ENCODE assay signal across 1 cellular context in the genomic region with DNA sequence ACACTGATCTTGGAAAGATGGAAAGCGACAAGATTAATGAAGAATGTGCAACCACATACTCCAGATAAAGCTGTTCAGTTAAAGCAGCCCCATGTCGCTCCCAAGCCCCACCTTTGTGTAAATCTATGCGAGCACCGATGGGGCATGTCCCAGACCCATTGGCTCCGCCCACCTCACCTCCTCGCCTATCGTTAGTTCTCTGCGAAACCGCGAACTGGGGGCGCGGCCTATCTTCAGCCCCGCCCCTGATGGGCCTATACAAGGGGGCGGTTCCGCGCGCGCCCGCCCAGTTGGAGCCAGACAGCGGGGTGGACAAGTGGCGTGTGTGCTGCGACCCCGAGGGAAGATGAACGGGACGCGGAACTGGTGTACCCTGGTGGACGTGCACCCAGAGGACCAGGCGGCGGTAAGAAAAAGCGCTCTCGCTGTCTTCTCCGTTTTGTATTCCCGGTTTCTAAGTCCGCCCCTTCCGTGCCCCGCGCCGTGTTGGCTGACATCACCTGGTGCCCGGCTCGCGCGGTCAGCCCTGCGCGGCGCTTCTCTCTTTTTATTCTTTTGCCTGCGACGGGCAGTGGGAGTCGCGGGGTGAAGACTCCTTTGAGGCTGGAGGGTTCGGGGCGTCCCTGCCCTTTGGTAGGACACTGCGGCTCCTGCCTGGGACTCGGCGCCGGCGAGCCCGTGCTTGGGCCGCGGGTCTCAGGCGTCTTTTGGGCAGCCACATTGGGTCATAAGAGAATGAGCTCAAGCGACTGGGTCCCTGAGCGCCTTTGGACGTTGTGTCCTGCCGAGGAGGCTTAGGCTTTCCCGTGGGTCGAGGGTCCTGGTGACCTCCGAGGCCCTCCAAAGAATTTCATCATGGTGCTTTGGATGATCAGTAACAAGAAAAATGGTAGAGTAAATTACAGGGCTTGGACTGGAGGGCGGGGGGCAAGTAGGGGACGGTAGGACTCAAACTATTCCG.
TF ChIP-seq lines count a peak whose summit lies in the region.

A gene with protein sequence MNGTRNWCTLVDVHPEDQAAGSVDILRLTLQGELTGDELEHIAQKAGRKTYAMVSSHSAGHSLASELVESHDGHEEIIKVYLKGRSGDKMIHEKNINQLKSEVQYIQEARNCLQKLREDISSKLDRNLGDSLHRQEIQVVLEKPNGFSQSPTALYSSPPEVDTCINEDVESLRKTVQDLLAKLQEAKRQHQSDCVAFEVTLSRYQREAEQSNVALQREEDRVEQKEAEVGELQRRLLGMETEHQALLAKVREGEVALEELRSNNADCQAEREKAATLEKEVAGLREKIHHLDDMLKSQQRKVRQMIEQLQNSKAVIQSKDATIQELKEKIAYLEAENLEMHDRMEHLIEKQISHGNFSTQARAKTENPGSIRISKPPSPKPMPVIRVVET (plus strand): TSS at position 289 of the 961 bp plus-strand sequence. CDS start 58 bp downstream, at position 347.

TF ChIP-seq in GM12878, 131 proteins besides CTCF, POLR2A, EP300 and RAD21 (continued from another document):
- TF ChIP-seq, protein P1, sequence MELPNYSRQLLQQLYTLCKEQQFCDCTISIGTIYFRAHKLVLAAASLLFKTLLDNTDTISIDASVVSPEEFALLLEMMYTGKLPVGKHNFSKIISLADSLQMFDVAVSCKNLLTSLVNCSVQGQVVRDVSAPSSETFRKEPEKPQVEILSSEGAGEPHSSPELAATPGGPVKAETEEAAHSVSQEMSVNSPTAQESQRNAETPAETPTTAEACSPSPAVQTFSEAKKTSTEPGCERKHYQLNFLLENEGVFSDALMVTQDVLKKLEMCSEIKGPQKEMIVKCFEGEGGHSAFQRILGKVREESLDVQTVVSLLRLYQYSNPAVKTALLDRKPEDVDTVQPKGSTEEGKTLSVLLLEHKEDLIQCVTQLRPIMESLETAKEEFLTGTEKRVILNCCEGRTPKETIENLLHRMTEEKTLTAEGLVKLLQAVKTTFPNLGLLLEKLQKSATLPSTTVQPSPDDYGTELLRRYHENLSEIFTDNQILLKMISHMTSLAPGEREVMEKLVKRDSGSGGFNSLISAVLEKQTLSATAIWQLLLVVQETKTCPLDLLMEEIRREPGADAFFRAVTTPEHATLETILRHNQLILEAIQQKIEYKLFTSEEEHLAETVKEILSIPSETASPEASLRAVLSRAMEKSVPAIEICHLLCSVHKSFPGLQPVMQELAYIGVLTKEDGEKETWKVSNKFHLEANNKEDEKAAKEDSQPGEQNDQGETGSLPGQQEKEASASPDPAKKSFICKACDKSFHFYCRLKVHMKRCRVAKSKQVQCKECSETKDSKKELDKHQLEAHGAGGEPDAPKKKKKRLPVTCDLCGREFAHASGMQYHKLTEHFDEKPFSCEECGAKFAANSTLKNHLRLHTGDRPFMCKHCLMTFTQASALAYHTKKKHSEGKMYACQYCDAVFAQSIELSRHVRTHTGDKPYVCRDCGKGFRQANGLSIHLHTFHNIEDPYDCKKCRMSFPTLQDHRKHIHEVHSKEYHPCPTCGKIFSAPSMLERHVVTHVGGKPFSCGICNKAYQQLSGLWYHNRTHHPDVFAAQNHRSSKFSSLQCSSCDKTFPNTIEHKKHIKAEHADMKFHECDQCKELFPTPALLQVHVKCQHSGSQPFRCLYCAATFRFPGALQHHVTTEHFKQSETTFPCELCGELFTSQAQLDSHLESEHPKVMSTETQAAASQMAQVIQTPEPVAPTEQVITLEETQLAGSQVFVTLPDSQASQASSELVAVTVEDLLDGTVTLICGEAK (IDR thresholded peaks at IDR 0.05; ENCODE audit: borderline replicate concordance), result no peak
- TF ChIP-seq, protein P2, sequence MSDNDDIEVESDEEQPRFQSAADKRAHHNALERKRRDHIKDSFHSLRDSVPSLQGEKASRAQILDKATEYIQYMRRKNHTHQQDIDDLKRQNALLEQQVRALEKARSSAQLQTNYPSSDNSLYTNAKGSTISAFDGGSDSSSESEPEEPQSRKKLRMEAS (IDR thresholded peaks at IDR 0.05; ENCODE audit: low read depth, low read length), result 0 out of 2 replicates have a peak, but pooled peaks have one; percentile 14
- no peak for TF ChIP-seq MYB (IDR thresholded peaks at IDR 0.05; ENCODE audit: borderline replicate concordance, low read depth, low read length)
- TF ChIP-seq, protein P3, sequence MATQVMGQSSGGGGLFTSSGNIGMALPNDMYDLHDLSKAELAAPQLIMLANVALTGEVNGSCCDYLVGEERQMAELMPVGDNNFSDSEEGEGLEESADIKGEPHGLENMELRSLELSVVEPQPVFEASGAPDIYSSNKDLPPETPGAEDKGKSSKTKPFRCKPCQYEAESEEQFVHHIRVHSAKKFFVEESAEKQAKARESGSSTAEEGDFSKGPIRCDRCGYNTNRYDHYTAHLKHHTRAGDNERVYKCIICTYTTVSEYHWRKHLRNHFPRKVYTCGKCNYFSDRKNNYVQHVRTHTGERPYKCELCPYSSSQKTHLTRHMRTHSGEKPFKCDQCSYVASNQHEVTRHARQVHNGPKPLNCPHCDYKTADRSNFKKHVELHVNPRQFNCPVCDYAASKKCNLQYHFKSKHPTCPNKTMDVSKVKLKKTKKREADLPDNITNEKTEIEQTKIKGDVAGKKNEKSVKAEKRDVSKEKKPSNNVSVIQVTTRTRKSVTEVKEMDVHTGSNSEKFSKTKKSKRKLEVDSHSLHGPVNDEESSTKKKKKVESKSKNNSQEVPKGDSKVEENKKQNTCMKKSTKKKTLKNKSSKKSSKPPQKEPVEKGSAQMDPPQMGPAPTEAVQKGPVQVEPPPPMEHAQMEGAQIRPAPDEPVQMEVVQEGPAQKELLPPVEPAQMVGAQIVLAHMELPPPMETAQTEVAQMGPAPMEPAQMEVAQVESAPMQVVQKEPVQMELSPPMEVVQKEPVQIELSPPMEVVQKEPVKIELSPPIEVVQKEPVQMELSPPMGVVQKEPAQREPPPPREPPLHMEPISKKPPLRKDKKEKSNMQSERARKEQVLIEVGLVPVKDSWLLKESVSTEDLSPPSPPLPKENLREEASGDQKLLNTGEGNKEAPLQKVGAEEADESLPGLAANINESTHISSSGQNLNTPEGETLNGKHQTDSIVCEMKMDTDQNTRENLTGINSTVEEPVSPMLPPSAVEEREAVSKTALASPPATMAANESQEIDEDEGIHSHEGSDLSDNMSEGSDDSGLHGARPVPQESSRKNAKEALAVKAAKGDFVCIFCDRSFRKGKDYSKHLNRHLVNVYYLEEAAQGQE (IDR thresholded peaks at IDR 0.05; ENCODE audit: low read depth, low read length), result no peak
- TF ChIP-seq CREM (IDR thresholded peaks at IDR 0.05; ENCODE audit: low read depth), result peak; percentile 39; the same call in 1 of the 2 replicates
- TF ChIP-seq POLR2AphosphoS5 (IDR thresholded peaks at IDR 0.05; ENCODE audit: low read length), result peak; percentile 73
- no peak for TF ChIP-seq RAD51 (IDR thresholded peaks at IDR 0.05)
- TF ChIP-seq KAT2A (conservative IDR thresholded peaks at IDR 0.05; ENCODE audit: control insufficient read depth, low read depth, low read length), result no peak
- no peak for TF ChIP-seq SREBF1 (IDR thresholded peaks at IDR 0.05; ENCODE audit: low read length)
- no peak; the same call in 1 of the 2 replicates for TF ChIP-seq GATAD2B (conservative IDR thresholded peaks at IDR 0.05; ENCODE audit: low read depth)
- TF ChIP-seq, protein P4, sequence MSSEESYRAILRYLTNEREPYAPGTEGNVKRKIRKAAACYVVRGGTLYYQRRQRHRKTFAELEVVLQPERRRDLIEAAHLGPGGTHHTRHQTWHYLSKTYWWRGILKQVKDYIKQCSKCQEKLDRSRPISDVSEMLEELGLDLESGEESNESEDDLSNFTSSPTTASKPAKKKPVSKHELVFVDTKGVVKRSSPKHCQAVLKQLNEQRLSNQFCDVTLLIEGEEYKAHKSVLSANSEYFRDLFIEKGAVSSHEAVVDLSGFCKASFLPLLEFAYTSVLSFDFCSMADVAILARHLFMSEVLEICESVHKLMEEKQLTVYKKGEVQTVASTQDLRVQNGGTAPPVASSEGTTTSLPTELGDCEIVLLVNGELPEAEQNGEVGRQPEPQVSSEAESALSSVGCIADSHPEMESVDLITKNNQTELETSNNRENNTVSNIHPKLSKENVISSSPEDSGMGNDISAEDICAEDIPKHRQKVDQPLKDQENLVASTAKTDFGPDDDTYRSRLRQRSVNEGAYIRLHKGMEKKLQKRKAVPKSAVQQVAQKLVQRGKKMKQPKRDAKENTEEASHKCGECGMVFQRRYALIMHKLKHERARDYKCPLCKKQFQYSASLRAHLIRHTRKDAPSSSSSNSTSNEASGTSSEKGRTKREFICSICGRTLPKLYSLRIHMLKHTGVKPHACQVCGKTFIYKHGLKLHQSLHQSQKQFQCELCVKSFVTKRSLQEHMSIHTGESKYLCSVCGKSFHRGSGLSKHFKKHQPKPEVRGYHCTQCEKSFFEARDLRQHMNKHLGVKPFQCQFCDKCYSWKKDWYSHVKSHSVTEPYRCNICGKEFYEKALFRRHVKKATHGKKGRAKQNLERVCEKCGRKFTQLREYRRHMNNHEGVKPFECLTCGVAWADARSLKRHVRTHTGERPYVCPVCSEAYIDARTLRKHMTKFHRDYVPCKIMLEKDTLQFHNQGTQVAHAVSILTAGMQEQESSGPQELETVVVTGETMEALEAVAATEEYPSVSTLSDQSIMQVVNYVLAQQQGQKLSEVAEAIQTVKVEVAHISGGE (CRISPR knock-in tag; IDR thresholded peaks at IDR 0.05), result no peak
- TF ChIP-seq HDAC2 (IDR thresholded peaks at IDR 0.05), result no peak
- TF ChIP-seq, protein P5, sequence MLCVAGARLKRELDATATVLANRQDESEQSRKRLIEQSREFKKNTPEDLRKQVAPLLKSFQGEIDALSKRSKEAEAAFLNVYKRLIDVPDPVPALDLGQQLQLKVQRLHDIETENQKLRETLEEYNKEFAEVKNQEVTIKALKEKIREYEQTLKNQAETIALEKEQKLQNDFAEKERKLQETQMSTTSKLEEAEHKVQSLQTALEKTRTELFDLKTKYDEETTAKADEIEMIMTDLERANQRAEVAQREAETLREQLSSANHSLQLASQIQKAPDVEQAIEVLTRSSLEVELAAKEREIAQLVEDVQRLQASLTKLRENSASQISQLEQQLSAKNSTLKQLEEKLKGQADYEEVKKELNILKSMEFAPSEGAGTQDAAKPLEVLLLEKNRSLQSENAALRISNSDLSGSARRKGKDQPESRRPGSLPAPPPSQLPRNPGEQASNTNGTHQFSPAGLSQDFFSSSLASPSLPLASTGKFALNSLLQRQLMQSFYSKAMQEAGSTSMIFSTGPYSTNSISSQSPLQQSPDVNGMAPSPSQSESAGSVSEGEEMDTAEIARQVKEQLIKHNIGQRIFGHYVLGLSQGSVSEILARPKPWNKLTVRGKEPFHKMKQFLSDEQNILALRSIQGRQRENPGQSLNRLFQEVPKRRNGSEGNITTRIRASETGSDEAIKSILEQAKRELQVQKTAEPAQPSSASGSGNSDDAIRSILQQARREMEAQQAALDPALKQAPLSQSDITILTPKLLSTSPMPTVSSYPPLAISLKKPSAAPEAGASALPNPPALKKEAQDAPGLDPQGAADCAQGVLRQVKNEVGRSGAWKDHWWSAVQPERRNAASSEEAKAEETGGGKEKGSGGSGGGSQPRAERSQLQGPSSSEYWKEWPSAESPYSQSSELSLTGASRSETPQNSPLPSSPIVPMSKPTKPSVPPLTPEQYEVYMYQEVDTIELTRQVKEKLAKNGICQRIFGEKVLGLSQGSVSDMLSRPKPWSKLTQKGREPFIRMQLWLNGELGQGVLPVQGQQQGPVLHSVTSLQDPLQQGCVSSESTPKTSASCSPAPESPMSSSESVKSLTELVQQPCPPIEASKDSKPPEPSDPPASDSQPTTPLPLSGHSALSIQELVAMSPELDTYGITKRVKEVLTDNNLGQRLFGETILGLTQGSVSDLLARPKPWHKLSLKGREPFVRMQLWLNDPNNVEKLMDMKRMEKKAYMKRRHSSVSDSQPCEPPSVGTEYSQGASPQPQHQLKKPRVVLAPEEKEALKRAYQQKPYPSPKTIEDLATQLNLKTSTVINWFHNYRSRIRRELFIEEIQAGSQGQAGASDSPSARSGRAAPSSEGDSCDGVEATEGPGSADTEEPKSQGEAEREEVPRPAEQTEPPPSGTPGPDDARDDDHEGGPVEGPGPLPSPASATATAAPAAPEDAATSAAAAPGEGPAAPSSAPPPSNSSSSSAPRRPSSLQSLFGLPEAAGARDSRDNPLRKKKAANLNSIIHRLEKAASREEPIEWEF (IDR thresholded peaks at IDR 0.05; ENCODE audit: insufficient replicate concordance, low read depth, low read length), result no peak
- TF ChIP-seq POU2F2 (IDR thresholded peaks at IDR 0.05; ENCODE audit: borderline replicate concordance, low read depth, low read length), result peak; percentile 5; the same call in 1 of the 3 replicates
- no peak for TF ChIP-seq CBX3 (IDR thresholded peaks at IDR 0.05; ENCODE audit: borderline replicate concordance, low read depth)
- TF ChIP-seq TBL1XR1 (IDR thresholded peaks at IDR 0.05; ENCODE audit: low read depth, low read length), result no peak
- no peak for TF ChIP-seq ASH2L (IDR thresholded peaks at IDR 0.05; ENCODE audit: borderline replicate concordance, low read depth)
- TF ChIP-seq, protein P6, sequence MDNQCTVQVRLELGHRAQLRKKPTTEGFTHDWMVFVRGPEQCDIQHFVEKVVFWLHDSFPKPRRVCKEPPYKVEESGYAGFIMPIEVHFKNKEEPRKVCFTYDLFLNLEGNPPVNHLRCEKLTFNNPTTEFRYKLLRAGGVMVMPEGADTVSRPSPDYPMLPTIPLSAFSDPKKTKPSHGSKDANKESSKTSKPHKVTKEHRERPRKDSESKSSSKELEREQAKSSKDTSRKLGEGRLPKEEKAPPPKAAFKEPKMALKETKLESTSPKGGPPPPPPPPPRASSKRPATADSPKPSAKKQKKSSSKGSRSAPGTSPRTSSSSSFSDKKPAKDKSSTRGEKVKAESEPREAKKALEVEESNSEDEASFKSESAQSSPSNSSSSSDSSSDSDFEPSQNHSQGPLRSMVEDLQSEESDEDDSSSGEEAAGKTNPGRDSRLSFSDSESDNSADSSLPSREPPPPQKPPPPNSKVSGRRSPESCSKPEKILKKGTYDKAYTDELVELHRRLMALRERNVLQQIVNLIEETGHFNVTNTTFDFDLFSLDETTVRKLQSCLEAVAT (IDR thresholded peaks at IDR 0.05), result no peak
- TF ChIP-seq TCF12 (IDR thresholded peaks at IDR 0.05; ENCODE audit: low read depth, low read length), result peak; percentile 66; the same call in 1 of the 2 replicates
- TF ChIP-seq POLR2AphosphoS2 (IDR thresholded peaks at IDR 0.05; ENCODE audit: low read depth, low read length), result no peak
- TF ChIP-seq ZNF24 (IDR thresholded peaks at IDR 0.05), result no peak
TF ChIP-seq in GM12878: peak in this region for 6.
